In the genomic region with DNA sequence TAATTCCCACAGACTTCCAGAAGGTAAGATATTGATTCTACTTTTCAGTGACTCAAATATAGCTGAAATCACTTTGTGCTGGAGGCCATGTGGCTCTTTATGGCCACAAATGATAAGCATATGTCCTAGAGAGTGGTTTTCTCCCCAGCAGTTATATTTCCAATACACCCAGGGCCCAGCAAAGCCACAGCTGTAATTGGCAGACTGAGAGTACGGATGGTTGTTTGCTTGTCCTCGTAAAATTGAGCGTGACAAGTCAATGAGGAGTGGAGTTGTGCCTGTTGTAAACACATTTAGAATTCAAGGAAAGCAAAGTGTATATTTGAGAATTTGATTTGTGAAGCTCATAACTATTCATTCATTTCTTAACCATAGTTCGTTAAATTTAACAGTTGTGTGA, we compare ENCODE assay signal across 17 cellular contexts.
"Had no signal": no experiment of that assay in that cellular context is flagged by ENCODE, and none has a peak within 500 bp of the region (broad histone marks: within the 10 kb centered on the region; RNA-seq: fewer than 3 reads in every experiment).

No MANE protein-coding gene starts in this region.

- H3K4me1 ChIP-seq: ascending aorta, colonic mucosa, spleen, upper lobe of right lung had no signal

- H3K27me3 ChIP-seq: ascending aorta, colonic mucosa, spleen, upper lobe of right lung had no signal

- H3K4me3 Mint-ChIP-seq: activated CD4-positive, alpha-beta T cell treated with anti-CD3 and anti-CD28 coated beads, Interleukin-2, amount 10 ng/mL, durations not matched to agents 7 days and 5 days; activated naive CD4-positive, alpha-beta T cell treated with anti-CD3 and anti-CD28 coated beads, Interleukin-2, amount 50 U/mL, for 24 hours; activated T-cell treated with anti-CD3 and anti-CD28 coated beads, Interleukin-2, amount 50 U/mL, for 4 hours; central memory CD8-positive, alpha-beta T cell; memory B cell; naive B cell; neural crest cell had no signal

- H3K4me3 ChIP-seq: ascending aorta, colonic mucosa, spleen, upper lobe of right lung had no signal

- H3K9me3 Mint-ChIP-seq: activated CD4-positive, alpha-beta T cell treated with anti-CD3 and anti-CD28 coated beads, Interleukin-2, amount 10 ng/mL, durations not matched to agents 7 days and 5 days; activated naive CD4-positive, alpha-beta T cell treated with anti-CD3 and anti-CD28 coated beads, Interleukin-2, amount 50 U/mL, for 24 hours; activated T-cell treated with anti-CD3 and anti-CD28 coated beads, Interleukin-2, amount 50 U/mL, for 4 hours; central memory CD8-positive, alpha-beta T cell had no signal

- H3K9me3 ChIP-seq: ascending aorta, colonic mucosa, spleen, upper lobe of right lung had no signal

- H3K4me1 Mint-ChIP-seq: activated CD4-positive, alpha-beta T cell treated with anti-CD3 and anti-CD28 coated beads, Interleukin-2, amount 10 ng/mL, durations not matched to agents 7 days and 5 days; activated naive CD4-positive, alpha-beta T cell treated with anti-CD3 and anti-CD28 coated beads, Interleukin-2, amount 50 U/mL, for 24 hours; central memory CD8-positive, alpha-beta T cell; memory B cell; naive B cell; neural crest cell had no signal

- H3K27ac ChIP-seq: ascending aorta, colonic mucosa, spleen, upper lobe of right lung had no signal

- ATAC-seq: activated CD4-positive, CD25-positive, alpha-beta regulatory T cell treated with anti-CD3 and anti-CD28 coated beads, Interleukin-2, amount 50 U/mL, for 24 hours; activated T-cell treated with anti-CD3 and anti-CD28 coated beads, Interleukin-2, amount 50 U/mL, for 4 hours; upper lobe of right lung had no signal

- H3K27ac Mint-ChIP-seq: activated CD4-positive, alpha-beta T cell treated with anti-CD3 and anti-CD28 coated beads, Interleukin-2, amount 10 ng/mL, durations not matched to agents 7 days and 5 days; activated naive CD4-positive, alpha-beta T cell treated with anti-CD3 and anti-CD28 coated beads, Interleukin-2, amount 50 U/mL, for 24 hours; memory B cell; naive B cell had no signal

- H3K36me3 Mint-ChIP-seq: activated naive CD4-positive, alpha-beta T cell treated with anti-CD3 and anti-CD28 coated beads, Interleukin-2, amount 50 U/mL, for 24 hours; memory B cell; naive B cell had no signal

- H3K27me3 Mint-ChIP-seq: activated CD4-positive, alpha-beta T cell treated with anti-CD3 and anti-CD28 coated beads, Interleukin-2, amount 10 ng/mL, durations not matched to agents 7 days and 5 days; central memory CD8-positive, alpha-beta T cell; naive B cell had no signal

- H3K36me3 ChIP-seq: ascending aorta, colonic mucosa, spleen, upper lobe of right lung had no signal

- DNase-seq: activated CD4-positive, alpha-beta T cell treated with anti-CD3 and anti-CD28 coated beads, Interleukin-2, amount 10 ng/mL, durations not matched to agents 7 days and 5 days; activated CD8-positive, alpha-beta memory T cell treated with anti-CD3 and anti-CD28 coated beads, Interleukin-2, amount 50 U/mL, for 4 hours; activated effector memory CD4-positive, alpha-beta T cell treated with anti-CD3 and anti-CD28 coated beads, Interleukin-2, amount 50 U/mL, for 16 hours; activated T-cell treated with anti-CD3 and anti-CD28 coated beads, Interleukin-2, amount 50 U/mL, for 4 hours; colonic mucosa; naive B cell; retina; spleen; stimulated activated naive CD4-positive, alpha-beta T cell; T1000; upper lobe of right lung had no signal
